In the genomic region with DNA sequence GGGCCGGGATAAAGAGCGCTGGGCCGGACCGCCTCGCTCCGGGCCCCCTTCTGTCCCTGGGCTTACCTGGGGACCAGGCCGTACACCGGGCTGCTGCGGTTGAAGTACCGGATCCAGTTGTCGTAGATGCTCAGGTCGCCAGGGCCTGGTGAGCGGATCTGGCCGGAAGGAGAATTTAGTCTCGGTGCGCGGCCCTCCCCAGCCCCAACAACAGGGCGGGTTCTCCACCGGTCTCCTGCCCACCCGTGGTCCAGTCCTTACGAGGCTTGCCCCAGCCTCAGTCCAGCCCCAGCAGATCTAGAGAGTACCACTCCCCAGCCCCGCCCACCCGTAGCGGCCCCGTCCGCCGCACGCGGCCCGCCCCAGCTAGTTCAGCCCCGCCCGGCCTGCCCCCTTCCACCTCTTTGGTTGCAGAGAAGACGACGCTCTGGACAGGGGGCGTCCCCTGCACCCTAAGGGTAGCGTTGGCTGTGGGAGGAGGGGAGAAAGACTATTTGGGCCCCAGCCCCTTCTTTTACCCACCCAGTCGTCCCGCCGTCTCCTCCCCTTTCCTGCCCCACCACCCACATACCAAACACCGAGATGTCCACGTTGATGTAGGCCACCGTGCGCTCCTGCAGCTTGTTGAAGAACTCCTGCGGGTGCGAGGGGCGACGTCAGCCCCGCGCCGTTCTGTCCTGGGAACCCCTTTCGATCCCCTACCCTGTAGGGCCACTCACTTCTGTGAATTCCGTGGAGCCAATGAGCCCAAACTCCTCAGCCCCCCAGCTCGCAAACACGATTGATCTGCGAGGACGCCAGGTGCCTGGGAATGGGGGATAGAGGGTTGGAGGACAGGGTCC, we compare ENCODE assay signal across 6 cellular contexts. TPM values are rescaled to one million over a fixed set of nuclear protein-coding genes. Genes with fewer than 3 reads are reported as not detected.
DNase-seq lines count a peak whose midpoint lies in the region; ATAC-seq and TF ChIP-seq lines count a peak whose summit lies in the region.

No MANE protein-coding gene starts in this region.

- H4K20me1 ChIP-seq in fibroblast of lung (ENCODE audit: control insufficient read depth, extremely low read depth, insufficient read depth, low read length), result no peaks in the 10 kb centered on the region

- peak overlapping the region; percentile 21 to 63 (median 43) for H3K4me3 ChIP-seq in fibroblast of lung (replicated peaks in 1 of 4; ENCODE audit: control extremely low read depth in 1 of 4, insufficient read depth in 1 of 4, low read depth in 3 of 4, low read length in 4 of 4)

- peak overlapping the region; percentile 62 for H3K4me3 Mint-ChIP-seq in WTC11

- no peaks in the 10 kb centered on the region for H3K9me3 ChIP-seq in fibroblast of lung (ENCODE audit: control insufficient read depth, insufficient read depth, low read depth, low read length)

- no peaks in the 10 kb centered on the region for H3K4me1 ChIP-seq in fibroblast of lung (ENCODE audit: control insufficient read depth, extremely low read depth, insufficient read depth, low read length)

- H3K27ac Mint-ChIP-seq in WTC11, result no peak overlapping the region

- peaks cover 14% of the 10 kb centered on the region for H3K4me1 Mint-ChIP-seq in WTC11

- TF ChIP-seq CTCF in WTC11 (IDR thresholded peaks at IDR 0.05), result no peak
- TF ChIP-seq CTCF in fibroblast of lung (conservative IDR thresholded peaks at IDR 0.05 in 1 of 2, IDR thresholded peaks at IDR 0.05 in 1 of 2; ENCODE audit: low read depth in 1 of 2, low read length in 2 of 2), result no peak

- H3K27me3 ChIP-seq in fibroblast of lung (ENCODE audit: control insufficient read depth, insufficient read depth, low read length), result no peaks in the 10 kb centered on the region

- CTCF ChIA-PET in WTC11 (lab: Charles Lee), result interaction anchor here (0.6 to 1.3 kb wide), 8 partner anchors 9 to 307 kb away, joined by 3 to 8 read pairs (median 4); a partner anchor contains a TSS

- peaks cover 5% of the 10 kb centered on the region for H3K36me3 Mint-ChIP-seq in WTC11

- H2AFZ ChIP-seq in fibroblast of lung (ENCODE audit: low read length), result peak overlapping the region; percentile 85

- H3K27ac ChIP-seq in fibroblast of lung (ENCODE audit: insufficient read depth, low read length), result no peak overlapping the region

- no peaks in the 10 kb centered on the region for H3K27me3 Mint-ChIP-seq in WTC11 (ENCODE audit: low read depth)

- peak overlapping the region; percentile 83 for H3K4me2 ChIP-seq in fibroblast of lung (ENCODE audit: extremely low read depth, insufficient read depth, low read length)

- peak overlapping the region; percentile 58 for H3K9ac ChIP-seq in fibroblast of lung (ENCODE audit: insufficient read depth, low read length)

- peak; percentile 47 for DNase-seq in WTC11 (ENCODE audit: low spot score)
- peak in 1 of 2 donors; percentile 8 for DNase-seq in fibroblast of lung (ENCODE audit: low read depth in 2 of 2)
- peak; percentile 32 for DNase-seq in stimulated activated CD4-positive, alpha-beta T cell treated with anti-CD3 and anti-CD28 coated beads, Interleukin-4, amount 100 ng/mL, for 1 hour
- DNase-seq in NCI-H1105 treated with DMSO at 0.1 percent for 48 hours (lab: John Stamatoyannopoulos, UW), result no peak
- no peak for DNase-seq in HuH-7.5 (ENCODE audit: low spot score)

- POLR2A ChIA-PET in WTC11 (lab: Charles Lee), result no interaction called here

- H3K36me3 ChIP-seq in fibroblast of lung (ENCODE audit: control insufficient read depth, insufficient read depth, low read length), result peaks cover 4% of the 10 kb centered on the region

- H3K79me2 ChIP-seq in fibroblast of lung (ENCODE audit: control insufficient read depth, insufficient read depth, low read length), result no peaks in the 10 kb centered on the region

- ATAC-seq in WTC11, result peak; percentile 54
- ATAC-seq in HG03565 (IDR thresholded peaks at IDR 0.05; ENCODE audit: unreplicated experiment), result no peak

- no peaks in the 10 kb centered on the region for H3K9me3 Mint-ChIP-seq in WTC11

TF ChIP-seq in WTC11, 78 proteins besides CTCF, POLR2A, EP300 and RAD21 (continues in another document):
- TF ChIP-seq CBFB (CRISPR knock-in tag; IDR thresholded peaks at IDR 0.05; ENCODE audit: low read depth), result no peak
- TF ChIP-seq SOX15 (CRISPR knock-in tag; IDR thresholded peaks at IDR 0.05), result no peak
- TF ChIP-seq EMX1 (CRISPR knock-in tag; IDR thresholded peaks at IDR 0.05), result no peak
- TF ChIP-seq, protein P1, sequence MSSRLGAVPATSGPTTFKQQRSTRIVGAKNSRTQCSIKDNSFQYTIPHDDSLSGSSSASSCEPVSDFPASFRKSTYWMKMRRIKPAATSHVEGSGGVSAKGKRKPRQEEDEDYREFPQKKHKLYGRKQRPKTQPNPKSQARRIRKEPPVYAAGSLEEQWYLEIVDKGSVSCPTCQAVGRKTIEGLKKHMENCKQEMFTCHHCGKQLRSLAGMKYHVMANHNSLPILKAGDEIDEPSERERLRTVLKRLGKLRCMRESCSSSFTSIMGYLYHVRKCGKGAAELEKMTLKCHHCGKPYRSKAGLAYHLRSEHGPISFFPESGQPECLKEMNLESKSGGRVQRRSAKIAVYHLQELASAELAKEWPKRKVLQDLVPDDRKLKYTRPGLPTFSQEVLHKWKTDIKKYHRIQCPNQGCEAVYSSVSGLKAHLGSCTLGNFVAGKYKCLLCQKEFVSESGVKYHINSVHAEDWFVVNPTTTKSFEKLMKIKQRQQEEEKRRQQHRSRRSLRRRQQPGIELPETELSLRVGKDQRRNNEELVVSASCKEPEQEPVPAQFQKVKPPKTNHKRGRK (CRISPR knock-in tag; IDR thresholded peaks at IDR 0.05; ENCODE audit: borderline replicate concordance), result no peak
- TF ChIP-seq, protein P2, sequence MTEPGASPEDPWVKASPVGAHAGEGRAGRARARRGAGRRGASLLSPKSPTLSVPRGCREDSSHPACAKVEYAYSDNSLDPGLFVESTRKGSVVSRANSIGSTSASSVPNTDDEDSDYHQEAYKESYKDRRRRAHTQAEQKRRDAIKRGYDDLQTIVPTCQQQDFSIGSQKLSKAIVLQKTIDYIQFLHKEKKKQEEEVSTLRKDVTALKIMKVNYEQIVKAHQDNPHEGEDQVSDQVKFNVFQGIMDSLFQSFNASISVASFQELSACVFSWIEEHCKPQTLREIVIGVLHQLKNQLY (CRISPR knock-in tag; IDR thresholded peaks at IDR 0.05), result no peak
- TF ChIP-seq, protein P3, sequence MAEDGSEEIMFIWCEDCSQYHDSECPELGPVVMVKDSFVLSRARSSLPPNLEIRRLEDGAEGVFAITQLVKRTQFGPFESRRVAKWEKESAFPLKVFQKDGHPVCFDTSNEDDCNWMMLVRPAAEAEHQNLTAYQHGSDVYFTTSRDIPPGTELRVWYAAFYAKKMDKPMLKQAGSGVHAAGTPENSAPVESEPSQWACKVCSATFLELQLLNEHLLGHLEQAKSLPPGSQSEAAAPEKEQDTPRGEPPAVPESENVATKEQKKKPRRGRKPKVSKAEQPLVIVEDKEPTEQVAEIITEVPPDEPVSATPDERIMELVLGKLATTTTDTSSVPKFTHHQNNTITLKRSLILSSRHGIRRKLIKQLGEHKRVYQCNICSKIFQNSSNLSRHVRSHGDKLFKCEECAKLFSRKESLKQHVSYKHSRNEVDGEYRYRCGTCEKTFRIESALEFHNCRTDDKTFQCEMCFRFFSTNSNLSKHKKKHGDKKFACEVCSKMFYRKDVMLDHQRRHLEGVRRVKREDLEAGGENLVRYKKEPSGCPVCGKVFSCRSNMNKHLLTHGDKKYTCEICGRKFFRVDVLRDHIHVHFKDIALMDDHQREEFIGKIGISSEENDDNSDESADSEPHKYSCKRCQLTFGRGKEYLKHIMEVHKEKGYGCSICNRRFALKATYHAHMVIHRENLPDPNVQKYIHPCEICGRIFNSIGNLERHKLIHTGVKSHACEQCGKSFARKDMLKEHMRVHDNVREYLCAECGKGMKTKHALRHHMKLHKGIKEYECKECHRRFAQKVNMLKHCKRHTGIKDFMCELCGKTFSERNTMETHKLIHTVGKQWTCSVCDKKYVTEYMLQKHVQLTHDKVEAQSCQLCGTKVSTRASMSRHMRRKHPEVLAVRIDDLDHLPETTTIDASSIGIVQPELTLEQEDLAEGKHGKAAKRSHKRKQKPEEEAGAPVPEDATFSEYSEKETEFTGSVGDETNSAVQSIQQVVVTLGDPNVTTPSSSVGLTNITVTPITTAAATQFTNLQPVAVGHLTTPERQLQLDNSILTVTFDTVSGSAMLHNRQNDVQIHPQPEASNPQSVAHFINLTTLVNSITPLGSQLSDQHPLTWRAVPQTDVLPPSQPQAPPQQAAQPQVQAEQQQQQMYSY (CRISPR knock-in tag; IDR thresholded peaks at IDR 0.05), result no peak
- TF ChIP-seq CREB1 (CRISPR knock-in tag; IDR thresholded peaks at IDR 0.05), result no peak

RNA-seq across cellular contexts. Expression of a gene that starts 6.8 kb away (rescaled TPM):
- total RNA-seq in WTC11 (2021) (22.2 to 26.2 TPM (median 22.8 TPM) in 3 replicates), fibroblast of lung (8.6 and 10.0 TPM in 2 replicates)
- 3.1 and 7.1 TPM in 2 replicates for polyA plus RNA-seq in fibroblast of lung
- 6.9 and 17.2 TPM in 2 replicates for polyA plus RNA-seq in fibroblast of lung (2012)
- polyA minus RNA-seq in fibroblast of lung (ENCODE audit: low replicate concordance), result 3.4 and 12.1 TPM in 2 replicates

RNA-seq across cellular contexts. Expression of a gene that starts 10.6 kb away (rescaled TPM):
- total RNA-seq in WTC11 (2021) (4.5 to 6.1 TPM (median 5.9 TPM) in 3 replicates), fibroblast of lung (26.2 and 35.5 TPM in 2 replicates)
- 14.8 and 14.9 TPM in 2 replicates for polyA plus RNA-seq in fibroblast of lung
- 23.0 and 29.2 TPM in 2 replicates for polyA plus RNA-seq in fibroblast of lung (2012)
- polyA minus RNA-seq in fibroblast of lung (ENCODE audit: low replicate concordance), result 20.2 and 38.6 TPM in 2 replicates

RNA-seq across cellular contexts. Expression of a gene that starts 20.6 kb away (rescaled TPM):
- 16.7 to 19.6 TPM (median 17.6 TPM) in 3 replicates for total RNA-seq in WTC11 (2021)
- total RNA-seq in fibroblast of lung, result 11.3 and 14.4 TPM in 2 replicates
- 10.2 and 15.2 TPM in 2 replicates for polyA plus RNA-seq in fibroblast of lung
- 15.7 and 23.9 TPM in 2 replicates for polyA plus RNA-seq in fibroblast of lung (2012)
- 24.1 and 40.8 TPM in 2 replicates for polyA minus RNA-seq in fibroblast of lung (ENCODE audit: low replicate concordance)

RNA-seq across cellular contexts. Expression of a gene that starts 33.8 kb away (rescaled TPM):
- total RNA-seq in WTC11 (2021), result 171 to 248 TPM (median 235 TPM) in 3 replicates
- 99.9 and 138 TPM in 2 replicates for total RNA-seq in fibroblast of lung
- 99.2 and 173 TPM in 2 replicates for polyA plus RNA-seq in fibroblast of lung
- polyA plus RNA-seq in fibroblast of lung (2012), result 125 and 179 TPM in 2 replicates
- polyA minus RNA-seq in fibroblast of lung (ENCODE audit: low replicate concordance), result 28.7 and 30.7 TPM in 2 replicates

RNA-seq across cellular contexts. Expression of a gene that starts 36.0 kb away (rescaled TPM):
- total RNA-seq in WTC11 (2021) (80.6 to 95.9 TPM (median 86.9 TPM) in 3 replicates), fibroblast of lung (0.26 and 3.0 TPM in 2 replicates)
- 4.6 and 18.1 TPM in 2 replicates for polyA plus RNA-seq in fibroblast of lung
- 6.3 and 23.6 TPM in 2 replicates for polyA plus RNA-seq in fibroblast of lung (2012)
- polyA minus RNA-seq in fibroblast of lung (ENCODE audit: low replicate concordance), result 22.0 and 42.4 TPM in 2 replicates

Comparison
In these comparisons a context has a peak if more than half of its experiments do, and no peak if none do; other contexts are left out.
1. DNase-seq: peak in WTC11 (single experiment) and stimulated activated CD4-positive, alpha-beta T cell treated with anti-CD3 and anti-CD28 coated beads, Interleukin-4, amount 100 ng/mL, for 1 hour (single experiment); none in NCI-H1105 treated with DMSO at 0.1 percent for 48 hours (single experiment) and HuH-7.5 (single experiment).